ENCODE assay signal across 13 cellular contexts in the genomic region with DNA sequence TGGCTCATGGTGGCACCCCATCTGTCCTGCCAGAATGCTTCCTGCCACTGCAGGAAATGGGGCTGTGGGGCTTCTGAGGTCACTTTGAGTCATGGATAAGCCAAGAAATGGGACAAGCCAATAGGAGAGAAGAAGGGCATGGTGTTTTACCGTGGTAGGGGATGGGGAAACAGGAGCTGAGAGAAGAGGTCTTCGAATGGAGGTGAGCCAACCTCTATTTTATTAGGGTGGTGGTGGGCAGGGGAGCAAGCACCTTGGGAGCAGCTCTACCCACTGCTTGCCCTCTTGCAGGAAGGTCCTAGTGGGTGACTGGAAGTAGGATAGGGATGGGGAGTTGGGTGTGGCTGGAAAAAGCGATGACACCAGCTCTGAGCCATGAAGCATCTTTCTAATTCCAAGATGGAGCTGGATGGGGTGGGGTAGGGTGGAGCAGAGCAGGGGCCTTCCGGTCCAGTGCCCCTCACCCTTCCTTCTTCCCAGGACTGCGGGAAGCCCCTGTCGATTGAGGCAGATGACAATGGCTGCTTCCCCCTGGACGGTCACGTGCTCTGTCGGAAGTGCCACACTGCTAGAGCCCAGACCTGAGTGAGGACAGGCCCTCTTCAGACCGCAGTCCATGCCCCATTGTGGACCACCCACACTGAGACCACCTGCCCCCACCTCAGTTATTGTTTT. TPM values are rescaled to one million over a fixed set of nuclear protein-coding genes. Genes with fewer than 3 reads are reported as not detected.
A peak's percentile ranks its signal among the peaks of the same experiment; 100 is the strongest.
DNase-seq lines count a peak whose midpoint lies in the region; ATAC-seq and TF ChIP-seq lines count a peak whose summit lies in the region.
"Had no signal": no experiment of that assay in that cellular context is flagged by ENCODE, and none has a peak within 500 bp of the region (broad histone marks: within the 10 kb centered on the region; RNA-seq: fewer than 3 reads in every experiment).

No MANE protein-coding gene starts in this region.

- in situ Hi-C loops in GM23248 (cut with MboI), result no loop called here

- 91 to 93% methylated on average over 9 to 10 of the region's 10 CpGs for WGBS in GM23248 (ENCODE audit: low coverage in 1 of 2, low lambda C conversion rate in 2 of 2, missing lambda C conversion rate in 2 of 2), 2 experiments

- peaks cover 9% of the 10 kb centered on the region; the same call in 1 of the 2 replicates for H4K20me1 ChIP-seq in GM23248 (ENCODE audit: insufficient read depth)

- CTCF ChIA-PET in AG04450 (lab: Charles Lee), result interaction anchor here (1.0 kb wide), 1 partner anchor 26 kb away, joined by 6 read pairs; no protein-coding TSS in a partner anchor
- CTCF ChIA-PET in naive thymus-derived CD4-positive, alpha-beta T cell (lab: Charles Lee), result interaction anchor here (1.1 kb wide), 1 partner anchor 29 kb away, joined by 3 read pairs; no protein-coding TSS in a partner anchor
- CTCF ChIA-PET in activated CD8-positive, alpha-beta memory T cell treated with anti-CD3 and anti-CD28 coated beads, Interleukin-2, amount 10 ng/mL, durations not matched to agents 7 days and 5 days (lab: Charles Lee), result interaction anchor here (2.2 kb wide), 1 partner anchor 10 kb away, joined by 6 read pairs; no protein-coding TSS in a partner anchor

- peaks cover 37% of the 10 kb centered on the region for H3K4me1 ChIP-seq in GM23248 (ENCODE audit: insufficient read depth)
- H3K4me1 ChIP-seq in ascending aorta, result peaks cover 41 to 78% of the 10 kb centered on the region in 2 donors
- peaks cover 12 to 14% of the 10 kb centered on the region in 2 donors for H3K4me1 ChIP-seq in naive thymus-derived CD4-positive, alpha-beta T cell (ENCODE audit: control insufficient read depth in 2 of 2, insufficient read depth in 2 of 2, low read length in 2 of 2)

- no peak for TF ChIP-seq CTCF in AG04450 (IDR thresholded peaks at IDR 0.05; ENCODE audit: low read depth, low read length)
- TF ChIP-seq CTCF in ascending aorta (IDR thresholded peaks at IDR 0.05), result no peak

- H3K36me3 ChIP-seq in GM23248 (ENCODE audit: low read depth) (peaks cover 27% of the 10 kb centered on the region), ascending aorta (peaks cover 39 to 52% of the 10 kb centered on the region in 2 donors)
- H3K36me3 ChIP-seq in naive thymus-derived CD4-positive, alpha-beta T cell (ENCODE audit: control insufficient read depth in 2 of 3, insufficient read depth in 3 of 3, low read length in 3 of 3), result peaks cover 0 to 83% (median 9%) of the 10 kb centered on the region in 3 experiments

- H3K79me2 ChIP-seq in GM23248 (ENCODE audit: insufficient read depth), result peaks cover 37% of the 10 kb centered on the region

- H3K27ac ChIP-seq in AG04450 (ENCODE audit: low read depth, low read length), result peak overlapping the region; percentile 52
- peak overlapping the region; percentile 79 for H3K27ac ChIP-seq in GM23248
- H3K27ac ChIP-seq in ascending aorta, result peak overlapping the region; percentile 97 to 99
- peak overlapping the region; percentile 3 for H3K27ac ChIP-seq in naive thymus-derived CD4-positive, alpha-beta T cell (ENCODE audit: low read depth, low read length)

- no peak overlapping the region for H3K9ac ChIP-seq in GM23248

- intact Hi-C loops in ascending aorta (cut with DNase I), result loop anchor here (10.0 kb wide), 1 partner anchor 1445 kb away; a partner anchor contains a TSS
- intact Hi-C loops in naive thymus-derived CD4-positive, alpha-beta T cell (cut with micrococcal nuclease), result no loop called here

- H3K4me2 ChIP-seq in GM23248 (ENCODE audit: unreplicated experiment), result no peak overlapping the region

- H3K36me3 Mint-ChIP-seq in naive thymus-derived CD4-positive, alpha-beta T cell, result peaks cover 3 to 25% (median 7%) of the 10 kb centered on the region in 5 donors
- peaks cover 16% of the 10 kb centered on the region for H3K36me3 Mint-ChIP-seq in activated CD8-positive, alpha-beta memory T cell treated with anti-CD3 and anti-CD28 coated beads, Interleukin-2, amount 10 ng/mL, durations not matched to agents 7 days and 5 days

- peak overlapping the region in 8 of 9 donors; percentile 48 to 90 (median 76) for H3K27ac Mint-ChIP-seq in naive thymus-derived CD4-positive, alpha-beta T cell
- no peak overlapping the region for H3K27ac Mint-ChIP-seq in activated CD8-positive, alpha-beta memory T cell treated with anti-CD3 and anti-CD28 coated beads, Interleukin-2, amount 10 ng/mL, durations not matched to agents 7 days and 5 days

- POLR2A ChIA-PET in AG04450 (lab: Yijun Ruan, JAX), result interaction anchor here (1.2 to 5.3 kb wide), 3 partner anchors 8 to 102 kb away, joined by 4 to 83 read pairs (median 4); a partner anchor contains a TSS
- POLR2A ChIA-PET in naive thymus-derived CD4-positive, alpha-beta T cell (lab: Charles Lee), result interaction anchor here (0.6 to 3.8 kb wide), 6 partner anchors 9 to 598 kb away, joined by 3 to 14 read pairs (median 4); no protein-coding TSS in a partner anchor

- no peak for DNase-seq in AG04450 (ENCODE audit: low read depth, low spot score)
- DNase-seq in GM23248, result peak; percentile 40
- DNase-seq in ascending aorta (ENCODE audit: low spot score in 2 of 2), result no peak
- no peak for DNase-seq in naive thymus-derived CD4-positive, alpha-beta T cell
- DNase-seq in activated CD8-positive, alpha-beta memory T cell treated with anti-CD3 and anti-CD28 coated beads, Interleukin-2, amount 10 ng/mL, durations not matched to agents 7 days and 5 days, result no peak
- no peak for DNase-seq in ecto neural progenitor cell (ENCODE audit: low spot score)
- DNase-seq in activated gamma-delta T cell (lab: John Stamatoyannopoulos, UW), result no peak
- no peak for DNase-seq in iPS-NIHi11 (ENCODE audit: low spot score)
- DNase-seq: NCI-H1417, NCI-H69 had no signal

- H3K9me2 ChIP-seq in GM23248 (ENCODE audit: insufficient read depth), result no peaks in the 10 kb centered on the region

- ATAC-seq in naive thymus-derived CD4-positive, alpha-beta T cell, result no peak
- no peak for ATAC-seq in activated CD8-positive, alpha-beta memory T cell treated with anti-CD3 and anti-CD28 coated beads, Interleukin-2, amount 10 ng/mL, durations not matched to agents 7 days and 5 days

- H3F3A ChIP-seq in GM23248 (ENCODE audit: insufficient read depth), result peaks cover 82% of the 10 kb centered on the region

- H3K9me3 Mint-ChIP-seq in naive thymus-derived CD4-positive, alpha-beta T cell, result no peaks in the 10 kb centered on the region
- no peaks in the 10 kb centered on the region for H3K9me3 Mint-ChIP-seq in activated CD8-positive, alpha-beta memory T cell treated with anti-CD3 and anti-CD28 coated beads, Interleukin-2, amount 10 ng/mL, durations not matched to agents 7 days and 5 days (ENCODE audit: low read depth)

- no peaks in the 10 kb centered on the region for H3K27me3 ChIP-seq in AG04450 (ENCODE audit: control insufficient read depth, insufficient read depth, low read length)
- H3K27me3 ChIP-seq in GM23248 (replicated peaks; ENCODE audit: insufficient read depth), result no peaks in the 10 kb centered on the region
- no peaks in the 10 kb centered on the region for H3K27me3 ChIP-seq in ascending aorta
- no peaks in the 10 kb centered on the region for H3K27me3 ChIP-seq in naive thymus-derived CD4-positive, alpha-beta T cell (ENCODE audit: control insufficient read depth in 2 of 2, insufficient read depth in 2 of 2, low read length in 2 of 2)

- no peak overlapping the region for H3K4me3 Mint-ChIP-seq in naive thymus-derived CD4-positive, alpha-beta T cell
- H3K4me3 Mint-ChIP-seq in activated CD8-positive, alpha-beta memory T cell treated with anti-CD3 and anti-CD28 coated beads, Interleukin-2, amount 10 ng/mL, durations not matched to agents 7 days and 5 days, result no peak overlapping the region

- H3K4me1 Mint-ChIP-seq in naive thymus-derived CD4-positive, alpha-beta T cell, result peaks cover 4 to 19% (median 17%) of the 10 kb centered on the region in 7 donors
- H3K4me1 Mint-ChIP-seq in activated CD8-positive, alpha-beta memory T cell treated with anti-CD3 and anti-CD28 coated beads, Interleukin-2, amount 10 ng/mL, durations not matched to agents 7 days and 5 days, result peaks cover 21% of the 10 kb centered on the region

- H3K4me3 ChIP-seq in AG04450 (ENCODE audit: low read depth, low read length) (no peak overlapping the region), GM23248 (no peak overlapping the region), ascending aorta (no peak overlapping the region)
- H3K4me3 ChIP-seq in naive thymus-derived CD4-positive, alpha-beta T cell (ENCODE audit: low read length), result no peak overlapping the region

- H3K27me3 Mint-ChIP-seq in naive thymus-derived CD4-positive, alpha-beta T cell, result no peaks in the 10 kb centered on the region
- H3K27me3 Mint-ChIP-seq in activated CD8-positive, alpha-beta memory T cell treated with anti-CD3 and anti-CD28 coated beads, Interleukin-2, amount 10 ng/mL, durations not matched to agents 7 days and 5 days, result no peaks in the 10 kb centered on the region

- no peak overlapping the region for H2AFZ ChIP-seq in GM23248

- H3K9me3 ChIP-seq in AG04450 (ENCODE audit: control insufficient read depth, insufficient read depth, low read length), result no peaks in the 10 kb centered on the region; the same call in 1 of the 2 replicates
- no peaks in the 10 kb centered on the region for H3K9me3 ChIP-seq in GM23248 (ENCODE audit: low read depth)
- H3K9me3 ChIP-seq in ascending aorta, result no peaks in the 10 kb centered on the region
- no peaks in the 10 kb centered on the region for H3K9me3 ChIP-seq in naive thymus-derived CD4-positive, alpha-beta T cell (ENCODE audit: control insufficient read depth in 2 of 3, low read length in 3 of 3)

RNA-seq across cellular contexts. Expression of a gene that starts 9.1 kb away (rescaled TPM):
- polyA plus RNA-seq in AG04450 (2011; rRNA removed), result 32.6 and 76.4 TPM in 2 replicates
- polyA minus RNA-seq in AG04450 (2011; rRNA and poly(A)+ RNA removed), result 111 and 154 TPM in 2 replicates
- total RNA-seq in GM23248 (2014; rRNA removed; shearing (Covaris generic)), result 140 and 148 TPM in 2 replicates
- polyA plus RNA-seq in GM23248 (2016; fragmentation: Nextera tagmentation; extraction: Ambion mirVana), result 380 and 396 TPM in 2 replicates
- 320 TPM for total RNA-seq in ascending aorta
- 100 to 1,000 TPM; 110 to 264 (median 124) TPM for total RNA-seq in naive thymus-derived CD4-positive, alpha-beta T cell
- polyA plus RNA-seq in naive thymus-derived CD4-positive, alpha-beta T cell, result 100 to 1,000 TPM in 1 of 2 donors, 10 to 100 TPM in 1; 54.2 to 101 TPM
- total RNA-seq in activated CD8-positive, alpha-beta memory T cell treated with anti-CD3 and anti-CD28 coated beads, Interleukin-2, amount 10 ng/mL, durations not matched to agents 7 days and 5 days, result 100 to 1,000 TPM; 173 to 212 TPM

RNA-seq across cellular contexts. Expression of a gene that starts 18.4 kb away (rescaled TPM):
- polyA plus RNA-seq in AG04450 (2011; rRNA removed) (0.09 TPM in 1 of 2 replicates, not detected in the other), GM23248 (2016; fragmentation: Nextera tagmentation; extraction: Ambion mirVana) (0.80 and 0.83 TPM in 2 replicates)
- 0.30 TPM in 1 of 2 replicates, not detected in the other for polyA minus RNA-seq in AG04450 (2011; rRNA and poly(A)+ RNA removed)
- total RNA-seq in GM23248 (2014; rRNA removed; shearing (Covaris generic)), result not detected in 2 replicates
- not detected for total RNA-seq in ascending aorta
- 10 to 100 TPM in 4 of 5 experiments, 1 to 10 TPM in 1; 4.1 to 63.1 (median 33.6) TPM for total RNA-seq in naive thymus-derived CD4-positive, alpha-beta T cell
- polyA plus RNA-seq in naive thymus-derived CD4-positive, alpha-beta T cell, result 10 to 100 TPM; 10.9 to 41.4 TPM
- total RNA-seq in activated CD8-positive, alpha-beta memory T cell treated with anti-CD3 and anti-CD28 coated beads, Interleukin-2, amount 10 ng/mL, durations not matched to agents 7 days and 5 days, result 1 to 10 TPM in 1 of 2 experiments, under 1 TPM in 1; 0.47 to 1.6 TPM
- total RNA-seq: fibroblast of villous mesenchyme had no signal
- polyA plus RNA-seq: neural cell had no signal

RNA-seq across cellular contexts. Expression of a gene that starts 27.7 kb away (rescaled TPM):
- 3.1 and 4.2 TPM in 2 replicates for polyA plus RNA-seq in AG04450 (2011; rRNA removed)
- 6.9 and 7.0 TPM in 2 replicates for polyA minus RNA-seq in AG04450 (2011; rRNA and poly(A)+ RNA removed)
- 3.0 TPM in 2 replicates for total RNA-seq in GM23248 (2014; rRNA removed; shearing (Covaris generic))
- polyA plus RNA-seq in GM23248 (2016; fragmentation: Nextera tagmentation; extraction: Ambion mirVana), result 0.50 and 1.1 TPM in 2 replicates
- 0.53 TPM for total RNA-seq in ascending aorta
- 1 to 10 TPM in 1 of 5 experiments, under 1 TPM in 2, not detected in 2; 0.19 to 1.4 (median 0.53) TPM for total RNA-seq in naive thymus-derived CD4-positive, alpha-beta T cell
- not detected for polyA plus RNA-seq in naive thymus-derived CD4-positive, alpha-beta T cell
- 1 to 10 TPM; 2.3 to 2.6 TPM for total RNA-seq in activated CD8-positive, alpha-beta memory T cell treated with anti-CD3 and anti-CD28 coated beads, Interleukin-2, amount 10 ng/mL, durations not matched to agents 7 days and 5 days

RNA-seq across cellular contexts. Expression of a gene that starts 53.0 kb away (rescaled TPM):
- polyA plus RNA-seq in AG04450 (2011; rRNA removed), result not detected in 2 replicates
- polyA minus RNA-seq in AG04450 (2011; rRNA and poly(A)+ RNA removed), result not detected in 2 replicates
- not detected in 2 replicates for total RNA-seq in GM23248 (2014; rRNA removed; shearing (Covaris generic))
- not detected in 2 replicates for polyA plus RNA-seq in GM23248 (2016; fragmentation: Nextera tagmentation; extraction: Ambion mirVana)
- not detected for total RNA-seq in ascending aorta
- 1 to 10 TPM in 4 of 5 experiments, not detected in 1; 1.4 to 2.5 (median 1.8) TPM for total RNA-seq in naive thymus-derived CD4-positive, alpha-beta T cell
- polyA plus RNA-seq in naive thymus-derived CD4-positive, alpha-beta T cell, result under 1 TPM in 1 of 2 donors, not detected in 1; 0.33 TPM
- not detected for total RNA-seq in activated CD8-positive, alpha-beta memory T cell treated with anti-CD3 and anti-CD28 coated beads, Interleukin-2, amount 10 ng/mL, durations not matched to agents 7 days and 5 days
- total RNA-seq: fibroblast of villous mesenchyme had no signal
- polyA plus RNA-seq: BJ, neural cell had no signal

Comparison
In these comparisons a context has a peak if more than half of its experiments do, and no peak if none do; other contexts are left out.
1. H3K27ac ChIP-seq: peak in every context shown above with its lines; median percentile 98 in ascending aorta; 79 in GM23248; 52 in AG04450; 3 in naive thymus-derived CD4-positive, alpha-beta T cell.